ENCODE assay signal across 30 cellular contexts in the genomic region with DNA sequence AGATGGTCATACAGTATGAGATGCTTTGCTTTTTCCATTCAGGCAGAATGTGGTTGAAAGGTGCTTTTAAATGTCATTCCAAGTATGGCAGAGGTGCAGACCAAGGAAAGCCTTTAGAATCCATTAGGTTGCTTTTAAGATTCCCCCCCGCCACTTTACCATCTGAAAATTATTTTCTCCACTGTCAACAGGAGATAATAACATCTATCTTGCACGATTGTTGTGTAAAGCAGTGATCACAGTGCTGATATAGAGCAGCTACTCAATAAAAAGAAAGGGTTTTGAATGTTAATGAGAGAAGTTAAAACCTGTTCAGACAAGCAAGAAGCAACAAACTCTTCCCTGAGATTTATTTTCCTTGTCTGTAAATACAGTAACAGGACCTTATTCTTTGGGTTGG.
"Had no signal": no experiment of that assay in that cellular context is flagged by ENCODE, and none has a peak within 500 bp of the region (broad histone marks: within the 10 kb centered on the region; RNA-seq: fewer than 3 reads in every experiment).

No MANE protein-coding gene starts in this region.

- H3K27ac Mint-ChIP-seq: activated B cell treated with CpG ODN at 0.5 μM for 24 hours; activated CD8-positive, alpha-beta T cell treated with anti-CD3 and anti-CD28 coated beads for 36 hours; activated naive CD8-positive, alpha-beta T cell; activated T-helper 17 cell treated with anti-CD3 and anti-CD28 coated beads, Interleukin-2, amount 50 U/mL, for 72 hours; dendritic cell treated with granulocyte-macrophage colony-stimulating factor and Interleukin-4, amounts not matched to agents 40 ng/mL and 50 ng/mL, for 4 days; endodermal cell; T-helper 17 cell; T-helper 2 cell treated with Interferon-gamma antibody and Interleukin-4, amounts not matched to agents 5 μg/mL and 100 μg/mL, for 36 hours had no signal

- H3K4me3 Mint-ChIP-seq: activated B cell treated with CpG ODN at 0.5 μM for 24 hours; activated CD8-positive, alpha-beta T cell treated with anti-CD3 and anti-CD28 coated beads for 36 hours; activated naive CD8-positive, alpha-beta T cell; activated T-cell treated with anti-CD3 and anti-CD28 coated beads, Interleukin-2, amount 50 U/mL, for 4 hours; activated T-helper 17 cell treated with anti-CD3 and anti-CD28 coated beads, Interleukin-2, amount 50 U/mL, for 72 hours; central memory CD8-positive, alpha-beta T cell; dendritic cell treated with granulocyte-macrophage colony-stimulating factor and Interleukin-4, amounts not matched to agents 40 ng/mL and 50 ng/mL, for 4 days; endodermal cell; T-helper 17 cell; T-helper 2 cell treated with Interferon-gamma antibody and Interleukin-4, amounts not matched to agents 5 μg/mL and 100 μg/mL, for 36 hours had no signal

- H3K4me1 ChIP-seq: gastrocnemius medialis, heart left ventricle had no signal

- H3K9me3 Mint-ChIP-seq: activated B cell treated with CpG ODN at 0.5 μM for 24 hours; dendritic cell treated with granulocyte-macrophage colony-stimulating factor and Interleukin-4, amounts not matched to agents 40 ng/mL and 50 ng/mL, for 4 days; endodermal cell had no signal

- H3K36me3 Mint-ChIP-seq: activated naive CD8-positive, alpha-beta T cell had no signal

- DNase-seq: activated B cell treated with CpG ODN at 0.5 μM for 24 hours; activated CD4-positive, alpha-beta T cell treated with anti-CD3 and anti-CD28 coated beads for 48 hours; activated CD4-positive, alpha-beta T cell treated with anti-CD3 and anti-CD28 coated beads, Interleukin-2, amount 50 U/mL, for 1 hour; activated CD4-positive, alpha-beta T cell treated with anti-CD3 and anti-CD28 coated beads, Interleukin-2, amount 50 U/mL, for 48 hours; activated CD8-positive, alpha-beta memory T cell treated with anti-CD3 and anti-CD28 coated beads for 24 hours; activated CD8-positive, alpha-beta T cell treated with anti-CD3 and anti-CD28 coated beads for 36 hours; activated effector memory CD4-positive, alpha-beta T cell treated with Interleukin-2 at 50 U/mL for 16 hours; activated gamma-delta T cell treated with Interleukin-2 at 50 U/mL for 16 hours; activated naive CD4-positive, alpha-beta T cell treated with anti-CD3 and anti-CD28 coated beads, Interleukin-2, amount 50 U/mL, for 16 hours; activated naive CD4-positive, alpha-beta T cell treated with Interleukin-2 at 50 U/mL for 16 hours; activated T-cell treated with anti-CD3 and anti-CD28 coated beads, Interleukin-2, amount 50 U/mL, for 4 hours; amniotic stem cell; anterior cingulate cortex; brain microvascular endothelial cell; dorsolateral prefrontal cortex; effector memory CD4-positive, alpha-beta T cell; endodermal cell; foreskin fibroblast; gastrocnemius medialis; glutamatergic neuron; heart left ventricle; T-helper 17 cell; T1000; WERI-Rb-1 had no signal

- H3K36me3 ChIP-seq: brain microvascular endothelial cell, gastrocnemius medialis, heart left ventricle, WERI-Rb-1 had no signal

- H3K27ac ChIP-seq: brain microvascular endothelial cell, coronary artery, dorsolateral prefrontal cortex, gastrocnemius medialis, heart left ventricle, WERI-Rb-1 had no signal

- H3K9me3 ChIP-seq: gastrocnemius medialis had no signal

- H3K27me3 Mint-ChIP-seq: activated B cell treated with CpG ODN at 0.5 μM for 24 hours; activated CD8-positive, alpha-beta T cell treated with anti-CD3 and anti-CD28 coated beads for 36 hours; activated naive CD8-positive, alpha-beta T cell; activated T-helper 17 cell treated with anti-CD3 and anti-CD28 coated beads, Interleukin-2, amount 50 U/mL, for 72 hours; central memory CD8-positive, alpha-beta T cell; dendritic cell treated with granulocyte-macrophage colony-stimulating factor and Interleukin-4, amounts not matched to agents 40 ng/mL and 50 ng/mL, for 4 days; T-helper 17 cell had no signal

- H3K4me3 ChIP-seq: coronary artery, dorsolateral prefrontal cortex, gastrocnemius medialis, heart left ventricle had no signal

- H3K27me3 ChIP-seq: brain microvascular endothelial cell, dorsolateral prefrontal cortex, gastrocnemius medialis, heart left ventricle had no signal

- H3K4me1 Mint-ChIP-seq: activated B cell treated with CpG ODN at 0.5 μM for 24 hours; activated T-helper 17 cell treated with anti-CD3 and anti-CD28 coated beads, Interleukin-2, amount 50 U/mL, for 72 hours; central memory CD8-positive, alpha-beta T cell; T-helper 17 cell had no signal
